2 cellular contexts compared by ENCODE assay signal in genomic region chr7:6026011-6026819, GRCh38.
TF ChIP-seq lines count a peak whose summit lies in the region.

No MANE protein-coding gene starts in this region.

TF ChIP-seq in WTC11, 78 proteins besides CTCF, POLR2A, EP300 and RAD21:
- no peak for TF ChIP-seq TEAD1 (CRISPR knock-in tag; IDR thresholded peaks at IDR 0.05)
- TF ChIP-seq SMAD3 (CRISPR knock-in tag; IDR thresholded peaks at IDR 0.05; ENCODE audit: borderline replicate concordance), result no peak
- TF ChIP-seq RELA (CRISPR knock-in tag; IDR thresholded peaks at IDR 0.05; ENCODE audit: borderline replicate concordance), result no peak
- TF ChIP-seq MYBL2 (CRISPR knock-in tag; IDR thresholded peaks at IDR 0.05), result no peak
- no peak for TF ChIP-seq SOX15 (CRISPR knock-in tag; IDR thresholded peaks at IDR 0.05)
- no peak for TF ChIP-seq ZSCAN18 (CRISPR knock-in tag; IDR thresholded peaks at IDR 0.05)
- TF ChIP-seq, protein P1, sequence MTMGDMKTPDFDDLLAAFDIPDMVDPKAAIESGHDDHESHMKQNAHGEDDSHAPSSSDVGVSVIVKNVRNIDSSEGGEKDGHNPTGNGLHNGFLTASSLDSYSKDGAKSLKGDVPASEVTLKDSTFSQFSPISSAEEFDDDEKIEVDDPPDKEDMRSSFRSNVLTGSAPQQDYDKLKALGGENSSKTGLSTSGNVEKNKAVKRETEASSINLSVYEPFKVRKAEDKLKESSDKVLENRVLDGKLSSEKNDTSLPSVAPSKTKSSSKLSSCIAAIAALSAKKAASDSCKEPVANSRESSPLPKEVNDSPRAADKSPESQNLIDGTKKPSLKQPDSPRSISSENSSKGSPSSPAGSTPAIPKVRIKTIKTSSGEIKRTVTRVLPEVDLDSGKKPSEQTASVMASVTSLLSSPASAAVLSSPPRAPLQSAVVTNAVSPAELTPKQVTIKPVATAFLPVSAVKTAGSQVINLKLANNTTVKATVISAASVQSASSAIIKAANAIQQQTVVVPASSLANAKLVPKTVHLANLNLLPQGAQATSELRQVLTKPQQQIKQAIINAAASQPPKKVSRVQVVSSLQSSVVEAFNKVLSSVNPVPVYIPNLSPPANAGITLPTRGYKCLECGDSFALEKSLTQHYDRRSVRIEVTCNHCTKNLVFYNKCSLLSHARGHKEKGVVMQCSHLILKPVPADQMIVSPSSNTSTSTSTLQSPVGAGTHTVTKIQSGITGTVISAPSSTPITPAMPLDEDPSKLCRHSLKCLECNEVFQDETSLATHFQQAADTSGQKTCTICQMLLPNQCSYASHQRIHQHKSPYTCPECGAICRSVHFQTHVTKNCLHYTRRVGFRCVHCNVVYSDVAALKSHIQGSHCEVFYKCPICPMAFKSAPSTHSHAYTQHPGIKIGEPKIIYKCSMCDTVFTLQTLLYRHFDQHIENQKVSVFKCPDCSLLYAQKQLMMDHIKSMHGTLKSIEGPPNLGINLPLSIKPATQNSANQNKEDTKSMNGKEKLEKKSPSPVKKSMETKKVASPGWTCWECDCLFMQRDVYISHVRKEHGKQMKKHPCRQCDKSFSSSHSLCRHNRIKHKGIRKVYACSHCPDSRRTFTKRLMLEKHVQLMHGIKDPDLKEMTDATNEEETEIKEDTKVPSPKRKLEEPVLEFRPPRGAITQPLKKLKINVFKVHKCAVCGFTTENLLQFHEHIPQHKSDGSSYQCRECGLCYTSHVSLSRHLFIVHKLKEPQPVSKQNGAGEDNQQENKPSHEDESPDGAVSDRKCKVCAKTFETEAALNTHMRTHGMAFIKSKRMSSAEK (CRISPR knock-in tag; IDR thresholded peaks at IDR 0.05; ENCODE audit: borderline replicate concordance), result no peak
- TF ChIP-seq, protein P2, sequence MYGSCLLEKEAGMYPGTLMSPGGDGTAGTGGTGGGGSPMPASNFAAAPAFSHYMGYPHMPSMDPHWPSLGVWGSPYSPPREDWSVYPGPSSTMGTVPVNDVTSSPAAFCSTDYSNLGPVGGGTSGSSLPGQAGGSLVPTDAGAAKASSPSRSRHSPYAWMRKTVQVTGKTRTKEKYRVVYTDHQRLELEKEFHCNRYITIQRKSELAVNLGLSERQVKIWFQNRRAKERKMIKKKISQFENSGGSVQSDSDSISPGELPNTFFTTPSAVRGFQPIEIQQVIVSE (CRISPR knock-in tag; IDR thresholded peaks at IDR 0.05; ENCODE audit: borderline replicate concordance), result no peak
- TF ChIP-seq ZNF396 (CRISPR knock-in tag; IDR thresholded peaks at IDR 0.05; ENCODE audit: borderline replicate concordance), result no peak
- TF ChIP-seq TCF7 (CRISPR knock-in tag; IDR thresholded peaks at IDR 0.05; ENCODE audit: low read depth), result no peak
- TF ChIP-seq, protein P3, sequence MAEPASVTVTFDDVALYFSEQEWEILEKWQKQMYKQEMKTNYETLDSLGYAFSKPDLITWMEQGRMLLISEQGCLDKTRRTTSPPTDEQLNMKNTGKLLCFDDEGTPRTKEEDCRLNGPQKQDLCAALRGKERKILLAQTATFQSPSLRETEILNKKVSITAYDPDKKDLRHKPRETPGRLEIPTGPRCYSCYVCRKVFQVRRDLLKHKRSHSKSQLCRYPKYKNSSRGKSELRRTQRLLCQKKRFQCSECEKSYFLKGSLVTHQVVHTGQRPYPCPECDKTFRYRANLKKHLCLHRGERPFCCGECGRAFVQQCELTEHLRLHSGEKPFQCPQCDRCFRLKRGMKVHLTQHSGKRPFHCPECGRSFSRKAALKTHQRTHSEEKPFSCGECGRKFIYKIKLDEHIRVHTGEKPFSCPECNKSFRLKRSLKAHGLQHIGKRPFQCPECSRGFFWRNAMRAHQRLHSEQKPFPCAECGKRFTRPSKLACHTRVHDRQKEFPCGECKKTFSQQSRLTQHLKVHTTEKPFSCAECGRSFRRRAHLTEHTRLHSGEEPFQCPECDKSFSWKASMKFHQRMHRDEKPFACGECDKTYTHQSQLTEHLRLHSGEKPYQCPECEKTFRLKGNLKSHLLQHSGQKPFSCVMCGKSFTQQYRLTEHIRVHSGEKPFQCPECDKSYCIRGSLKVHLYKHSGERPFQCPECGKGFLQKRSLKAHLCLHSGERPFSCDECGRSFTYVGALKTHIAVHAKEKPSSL (CRISPR knock-in tag; conservative IDR thresholded peaks at IDR 0.05), result no peak

TF ChIP-seq in HepG2, 621 proteins besides CTCF, POLR2A, EP300 and RAD21 (continues in another document):
- TF ChIP-seq NCOA2 (CRISPR knock-in tag; IDR thresholded peaks at IDR 0.05) (no peak), ZFP36L2 (CRISPR knock-in tag; IDR thresholded peaks at IDR 0.05) (no peak), RBM22 (optimal IDR thresholded peaks at IDR 0.05; ENCODE audit: low read length) (peak; percentile 64), AHR (CRISPR knock-in tag; IDR thresholded peaks at IDR 0.05) (0 out of 2 replicates have a peak, but pooled peaks have one; percentile 27), ETV5 (CRISPR knock-in tag; IDR thresholded peaks at IDR 0.05; ENCODE audit: borderline replicate concordance) (peak; percentile 31; the same call in 1 of the 2 replicates), SNAPC5 (CRISPR knock-in tag; IDR thresholded peaks at IDR 0.05; ENCODE audit: borderline replicate concordance) (no peak), ZNF703 (CRISPR knock-in tag; IDR thresholded peaks at IDR 0.05; ENCODE audit: borderline replicate concordance) (peak; percentile 51; the same call in 1 of the 2 replicates), DZIP1 (CRISPR knock-in tag; IDR thresholded peaks at IDR 0.05) (0 out of 2 replicates have a peak, but pooled peaks have one; percentile 17), GABPA (IDR thresholded peaks at IDR 0.05; ENCODE audit: low read depth, low read length) (no peak), GABPA (CRISPR knock-in tag; IDR thresholded peaks at IDR 0.05; ENCODE audit: low read depth) (peak; percentile 48), STAG1 (CRISPR knock-in tag; IDR thresholded peaks at IDR 0.05) (peak; percentile 64), PHF5A (CRISPR knock-in tag; IDR thresholded peaks at IDR 0.05; ENCODE audit: low read depth, unreplicated experiment) (no peak), BCL6 (CRISPR knock-in tag; IDR thresholded peaks at IDR 0.05) (no peak), SAP130 (CRISPR knock-in tag; IDR thresholded peaks at IDR 0.05; ENCODE audit: low read depth) (peak; percentile 56), HMGXB4 (CRISPR knock-in tag; IDR thresholded peaks at IDR 0.05; ENCODE audit: borderline replicate concordance in 1 of 2, low read depth in 1 of 2) (peak in 1 of 2 experiments; percentile 45; a peak in 1 of 4 replicates), XRCC5 (optimal IDR thresholded peaks at IDR 0.05; ENCODE audit: low read length) (peak; percentile 70), ZNF687 (CRISPR knock-in tag; IDR thresholded peaks at IDR 0.05) (peak; percentile 44), NRL (CRISPR knock-in tag; IDR thresholded peaks at IDR 0.05; ENCODE audit: borderline replicate concordance) (peak; percentile 65; the same call in 1 of the 2 replicates), CREB1 (IDR thresholded peaks at IDR 0.05) (no peak), CREB1 (CRISPR knock-in tag; IDR thresholded peaks at IDR 0.05) (no peak), YY1 (IDR thresholded peaks at IDR 0.05; ENCODE audit: insufficient read depth, insufficient replicate concordance, low read depth, low read length) (no peak), FOSL2 (CRISPR knock-in tag; IDR thresholded peaks at IDR 0.05) (0 out of 2 replicates have a peak, but pooled peaks have one; percentile 6), GABPB1 (CRISPR knock-in tag; IDR thresholded peaks at IDR 0.05) (peak; percentile 42), AGO2 (optimal IDR thresholded peaks at IDR 0.05; ENCODE audit: low read depth, low read length) (peak; percentile 86), ZBTB1 (CRISPR knock-in tag; IDR thresholded peaks at IDR 0.05; ENCODE audit: borderline replicate concordance) (no peak), ARNT2 (CRISPR knock-in tag; IDR thresholded peaks at IDR 0.05; ENCODE audit: low read depth) (no peak)
- TF ChIP-seq, protein P4, sequence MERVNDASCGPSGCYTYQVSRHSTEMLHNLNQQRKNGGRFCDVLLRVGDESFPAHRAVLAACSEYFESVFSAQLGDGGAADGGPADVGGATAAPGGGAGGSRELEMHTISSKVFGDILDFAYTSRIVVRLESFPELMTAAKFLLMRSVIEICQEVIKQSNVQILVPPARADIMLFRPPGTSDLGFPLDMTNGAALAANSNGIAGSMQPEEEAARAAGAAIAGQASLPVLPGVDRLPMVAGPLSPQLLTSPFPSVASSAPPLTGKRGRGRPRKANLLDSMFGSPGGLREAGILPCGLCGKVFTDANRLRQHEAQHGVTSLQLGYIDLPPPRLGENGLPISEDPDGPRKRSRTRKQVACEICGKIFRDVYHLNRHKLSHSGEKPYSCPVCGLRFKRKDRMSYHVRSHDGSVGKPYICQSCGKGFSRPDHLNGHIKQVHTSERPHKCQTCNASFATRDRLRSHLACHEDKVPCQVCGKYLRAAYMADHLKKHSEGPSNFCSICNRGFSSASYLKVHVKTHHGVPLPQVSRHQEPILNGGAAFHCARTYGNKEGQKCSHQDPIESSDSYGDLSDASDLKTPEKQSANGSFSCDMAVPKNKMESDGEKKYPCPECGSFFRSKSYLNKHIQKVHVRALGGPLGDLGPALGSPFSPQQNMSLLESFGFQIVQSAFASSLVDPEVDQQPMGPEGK (CRISPR knock-in tag; IDR thresholded peaks at IDR 0.05), result 0 out of 2 replicates have a peak, but pooled peaks have one; percentile 23
- TF ChIP-seq, protein P5, sequence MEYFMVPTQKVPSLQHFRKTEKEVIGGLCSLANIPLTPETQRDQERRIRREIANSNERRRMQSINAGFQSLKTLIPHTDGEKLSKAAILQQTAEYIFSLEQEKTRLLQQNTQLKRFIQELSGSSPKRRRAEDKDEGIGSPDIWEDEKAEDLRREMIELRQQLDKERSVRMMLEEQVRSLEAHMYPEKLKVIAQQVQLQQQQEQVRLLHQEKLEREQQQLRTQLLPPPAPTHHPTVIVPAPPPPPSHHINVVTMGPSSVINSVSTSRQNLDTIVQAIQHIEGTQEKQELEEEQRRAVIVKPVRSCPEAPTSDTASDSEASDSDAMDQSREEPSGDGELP (IDR thresholded peaks at IDR 0.05; ENCODE audit: borderline replicate concordance, low read depth), result peak; percentile 53; the same call in 1 of the 2 replicates
